ENCODE assay signal across 6 cellular contexts in genomic region chr19:36128392-36128736, GRCh38. TPM values are rescaled to one million over a fixed set of nuclear protein-coding genes. Genes with fewer than 3 reads are reported as not detected.
DNase-seq lines count a peak whose midpoint lies in the region; ATAC-seq and TF ChIP-seq lines count a peak whose summit lies in the region.

No MANE protein-coding gene starts in this region.

- no peaks in the 10 kb centered on the region for H3K36me3 ChIP-seq in ACC112 (ENCODE audit: insufficient read depth, low read length)
- no peaks in the 10 kb centered on the region for H3K36me3 ChIP-seq in neural progenitor cell

- ATAC-seq in HG03196 (IDR thresholded peaks at IDR 0.05; ENCODE audit: unreplicated experiment) = peak; percentile 13

- TF ChIP-seq CTCF in brain (conservative IDR thresholded peaks at IDR 0.05) = no peak
- TF ChIP-seq CTCF in neural progenitor cell (IDR thresholded peaks at IDR 0.05) = no peak

- peak; percentile 58 for DNase-seq in neural progenitor cell (ENCODE audit: low spot score)
- no peak for DNase-seq in NCI-H2171 (lab: John Stamatoyannopoulos, UW)
- DNase-seq in germinal center (ENCODE audit: low spot score) = no peak

- H2AFZ ChIP-seq in ACC112 (ENCODE audit: low read length, unreplicated experiment) = peak overlapping the region; percentile 65
- peak overlapping the region; percentile 97 for H2AFZ ChIP-seq in neural progenitor cell (replicated peaks)

- H3K79me2 ChIP-seq in ACC112 (ENCODE audit: control insufficient read depth, insufficient read depth, low read length, unreplicated experiment) = no peaks in the 10 kb centered on the region
- H3K79me2 ChIP-seq in neural progenitor cell (ENCODE audit: low read depth) = no peaks in the 10 kb centered on the region

- peak overlapping the region; percentile 99 for H3K4me2 ChIP-seq in neural progenitor cell

- H4K20me1 ChIP-seq in neural progenitor cell (ENCODE audit: low read depth) = no peaks in the 10 kb centered on the region

- H3K27me3 ChIP-seq in ACC112 (ENCODE audit: insufficient read depth, low read length) = no peaks in the 10 kb centered on the region
- no peaks in the 10 kb centered on the region for H3K27me3 ChIP-seq in neural progenitor cell

- H3K36me3 Mint-ChIP-seq in brain (peaks cover 19% of the 10 kb centered on the region), neural progenitor cell (peaks cover 6% of the 10 kb centered on the region)

- H3K4me1 ChIP-seq in ACC112 (ENCODE audit: control insufficient read depth, insufficient read depth, low read length, unreplicated experiment) = no peaks in the 10 kb centered on the region
- H3K4me1 ChIP-seq in neural progenitor cell = peaks cover 11% of the 10 kb centered on the region

- no peaks in the 10 kb centered on the region for H3K9me3 Mint-ChIP-seq in brain
- H3K9me3 Mint-ChIP-seq in neural progenitor cell = no peaks in the 10 kb centered on the region

- no peaks in the 10 kb centered on the region for H3K9me3 ChIP-seq in neural progenitor cell (ENCODE audit: low read depth)

- H3K4me3 ChIP-seq in ACC112 (ENCODE audit: low read depth, low read length) = peak overlapping the region; percentile 69
- H3K4me3 ChIP-seq in neural progenitor cell = peak overlapping the region; percentile 63

- H3K27ac ChIP-seq in ACC112 (ENCODE audit: low read depth, low read length) (peak overlapping the region; percentile 42), neural progenitor cell (peak overlapping the region; percentile 88)

- peaks cover 9% of the 10 kb centered on the region for H3K27me3 Mint-ChIP-seq in brain
- peaks cover 1% of the 10 kb centered on the region for H3K27me3 Mint-ChIP-seq in neural progenitor cell (ENCODE audit: insufficient read depth, low read depth)

- H3F3A ChIP-seq in neural progenitor cell (ENCODE audit: low read depth) = peaks cover 28% of the 10 kb centered on the region

- H3K27ac Mint-ChIP-seq in brain (peak overlapping the region; percentile 94 to 98 (median 97)), neural progenitor cell (peak overlapping the region; percentile 78)

- peak overlapping the region; percentile 55 for H3K9ac ChIP-seq in neural progenitor cell

- H3K4me3 Mint-ChIP-seq in brain (peak overlapping the region; percentile 88 to 92 (median 90)), neural progenitor cell (peak overlapping the region; percentile 87)

- H3K4me1 Mint-ChIP-seq in brain = peaks cover 13% of the 10 kb centered on the region
- H3K4me1 Mint-ChIP-seq in neural progenitor cell = peaks cover 7% of the 10 kb centered on the region

RNA-seq across cellular contexts. Expression of gene CAPNS1, which starts 11.5 kb away (rescaled TPM):
- 1,323 TPM for polyA plus RNA-seq in brain (ENCODE audit: insufficient read depth, low read depth, low replicate concordance)
- total RNA-seq in neural progenitor cell (ENCODE audit: low replicate concordance) = 146 and 258 TPM in 2 replicates

RNA-seq across cellular contexts. Expression of gene TBCB, which starts 13.1 kb away (rescaled TPM):
- polyA plus RNA-seq in brain (ENCODE audit: insufficient read depth, low read depth, low replicate concordance) = 684 TPM
- total RNA-seq in neural progenitor cell (ENCODE audit: low replicate concordance) = 166 and 250 TPM in 2 replicates

RNA-seq across cellular contexts. Expression of gene POLR2I, which starts 13.7 kb away (rescaled TPM):
- 230 TPM for polyA plus RNA-seq in brain (ENCODE audit: insufficient read depth, low read depth, low replicate concordance)
- 44.0 and 67.1 TPM in 2 replicates for total RNA-seq in neural progenitor cell (ENCODE audit: low replicate concordance)

RNA-seq across cellular contexts. Expression of gene OVOL3, which starts 17.4 kb away (rescaled TPM):
- polyA plus RNA-seq in brain (ENCODE audit: insufficient read depth, low read depth, low replicate concordance) = not detected
- total RNA-seq in neural progenitor cell (ENCODE audit: low replicate concordance) = not detected in 2 replicates

RNA-seq across cellular contexts. Expression of gene COX7A1, which starts 23.9 kb away (rescaled TPM):
- 26.6 TPM for polyA plus RNA-seq in brain (ENCODE audit: insufficient read depth, low read depth, low replicate concordance)
- not detected in 2 replicates for total RNA-seq in neural progenitor cell (ENCODE audit: low replicate concordance)
